Comparison of ENCODE assay signal across 22 cellular contexts in the genomic region with DNA sequence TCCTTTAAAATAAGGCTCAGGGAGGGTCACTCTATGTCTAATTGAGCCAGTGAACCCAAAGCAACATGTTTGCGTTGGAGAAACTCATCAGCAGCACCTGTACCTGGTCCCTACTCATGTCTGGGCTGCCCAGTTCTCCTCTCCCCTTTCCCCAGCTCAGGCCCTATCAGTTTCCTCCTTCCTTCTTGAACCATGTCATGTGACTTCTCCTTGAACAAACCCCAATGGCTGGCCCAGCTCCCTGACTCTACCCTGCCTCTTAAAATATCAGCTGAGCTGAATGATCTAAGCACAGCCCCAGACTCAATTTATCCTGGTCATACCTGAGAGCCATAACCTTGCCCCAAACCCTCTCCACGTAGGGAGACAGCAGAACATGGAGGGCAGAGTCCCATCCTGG.
DNase-seq lines count a peak whose midpoint lies in the region; ATAC-seq, FAIRE-seq and TF ChIP-seq lines count a peak whose summit lies in the region.
"Had no signal": no experiment of that assay in that cellular context is flagged by ENCODE, and none has a peak within 500 bp of the region (broad histone marks: within the 10 kb centered on the region; RNA-seq: fewer than 3 reads in every experiment).

No MANE protein-coding gene starts in this region.

- no peak for TF ChIP-seq RAD21 in H1 (IDR thresholded peaks at IDR 0.05 in 1 of 2, conservative IDR thresholded peaks at IDR 0.05 in 1 of 2; ENCODE audit: low read depth in 2 of 2, low read length in 2 of 2)

- peaks cover 26% of the 10 kb centered on the region for H3K9me3 Mint-ChIP-seq in activated CD4-positive, alpha-beta T cell treated with anti-CD3 and anti-CD28 coated beads, Interleukin-2, amount 10 ng/mL, durations not matched to agents 7 days and 5 days
- H3K9me3 Mint-ChIP-seq in activated T-cell treated with anti-CD3 and anti-CD28 coated beads, Interleukin-2, amount 50 U/mL, for 72 hours: peaks cover 0 to 6% of the 10 kb centered on the region in 2 donors
- peaks cover 18 to 25% of the 10 kb centered on the region in 2 donors for H3K9me3 Mint-ChIP-seq in activated naive CD4-positive, alpha-beta T cell treated with anti-CD3 and anti-CD28 coated beads, Interleukin-2, amount 50 U/mL, for 72 hours

- no peak overlapping the region for H4K8ac ChIP-seq in H1 (ENCODE audit: extremely low read depth, insufficient read depth, low read length)

- H3K36me3 ChIP-seq in OCI-LY7 (ENCODE audit: insufficient read depth, low read length) (no peaks in the 10 kb centered on the region; the same call in 1 of the 2 replicates), H1 (ENCODE audit: control insufficient read depth in 2 of 4, insufficient read depth in 4 of 4, low read length in 3 of 4) (no peaks in the 10 kb centered on the region)
- H3K36me3 ChIP-seq: HAP-1, Peyer's patch, SJCRH30 had no signal

- H3K27me3 Mint-ChIP-seq in activated CD4-positive, alpha-beta T cell treated with anti-CD3 and anti-CD28 coated beads, Interleukin-2, amount 10 ng/mL, durations not matched to agents 7 days and 5 days: peaks cover 2% of the 10 kb centered on the region
- H3K27me3 Mint-ChIP-seq in activated T-cell treated with anti-CD3 and anti-CD28 coated beads, Interleukin-2, amount 50 U/mL, for 72 hours (ENCODE audit: low read depth): peaks cover 6% of the 10 kb centered on the region

- H3K4me3 ChIP-seq in OCI-LY7 (ENCODE audit: low read depth, low read length, poor library complexity, severe bottlenecking): no peak overlapping the region
- no peak overlapping the region for H3K4me3 ChIP-seq in H1 (ENCODE audit: extremely low read depth in 1 of 4, insufficient read depth in 2 of 4, low read depth in 3 of 4, low read length in 4 of 4)
- H3K4me3 ChIP-seq: GM23248, HAP-1, Peyer's patch, SJCRH30 had no signal

- DNase-seq in activated CD4-positive, alpha-beta T cell treated with anti-CD3 and anti-CD28 coated beads, Interleukin-2, amount 10 ng/mL, durations not matched to agents 7 days and 5 days: no peak
- DNase-seq in activated CD4-positive, alpha-beta T cell treated with anti-CD3 and anti-CD28 coated beads for 48 hours: no peak
- DNase-seq in OCI-LY7 (ENCODE audit: low spot score) (no peak), H1 (ENCODE audit: low read depth in 1 of 2, low spot score in 2 of 2) (no peak), MV-4-11 (lab: John Stamatoyannopoulos, UW) (no peak), left lobe of liver (ENCODE audit: low spot score) (no peak)
- no peak for DNase-seq in activated T-cell treated with anti-CD3 and anti-CD28 coated beads, Interleukin-2, amount 50 U/mL, for 72 hours
- no peak for DNase-seq in activated naive CD4-positive, alpha-beta T cell treated with anti-CD3 and anti-CD28 coated beads, Interleukin-2, amount 50 U/mL, for 72 hours (ENCODE audit: low spot score in 2 of 2)
- DNase-seq: ACHN; GM23248; NCI-H1105 treated with DMSO at 0.1 percent for 48 hours; NCI-H2029 treated with DMSO at 0.1 percent for 48 hours; NCI-H226; NCI-H748 treated with DMSO at 0.1 percent for 48 hours; NK-92 treated with Interleukin-12 subunit alpha and Interleukin-12 subunit beta, amount 100 ng/mL, for 24 hours; Peyer's patch; SJCRH30 had no signal

- H2AFZ ChIP-seq in OCI-LY7 (ENCODE audit: low read length) (peak overlapping the region; percentile 59; the same call in 1 of the 2 replicates), H1 (ENCODE audit: low read length) (no peak overlapping the region)
- H2AFZ ChIP-seq: GM23248 had no signal

- no peaks in the 10 kb centered on the region for H3K79me1 ChIP-seq in H1 (ENCODE audit: low read depth, low read length)

- CTCF ChIA-PET in activated CD4-positive, alpha-beta T cell treated with anti-CD3 and anti-CD28 coated beads, Interleukin-2, amount 10 ng/mL, durations not matched to agents 7 days and 5 days (lab: Charles Lee): no interaction called here
- CTCF ChIA-PET in OCI-LY7 (lab: Charles Lee; ENCODE audit: unreplicated experiment): interaction anchor here (6.9 kb wide), 1 partner anchor 9 kb away, joined by 94 read pairs; no protein-coding TSS in a partner anchor
- CTCF ChIA-PET in H1 (lab: Charles Lee; ENCODE audit: partially characterized antibody): no interaction called here

- H3K27ac ChIP-seq in OCI-LY7 (ENCODE audit: low read depth, low read length, poor library complexity, severe bottlenecking): no peak overlapping the region
- H3K27ac ChIP-seq in H1 (ENCODE audit: low read depth, low read length): no peak overlapping the region
- H3K27ac ChIP-seq: 22Rv1, GM23248, KMS-11, Peyer's patch, SJCRH30 had no signal

- no peak overlapping the region for H3K9ac ChIP-seq in H1 (replicated peaks in 1 of 4; ENCODE audit: extremely low read depth in 1 of 4, low read depth in 3 of 4, low read length in 3 of 4)
- H3K9ac ChIP-seq: GM23248, KMS-11 had no signal

- H3K4me3 Mint-ChIP-seq in activated CD4-positive, alpha-beta T cell treated with anti-CD3 and anti-CD28 coated beads, Interleukin-2, amount 10 ng/mL, durations not matched to agents 7 days and 5 days: no peak overlapping the region
- H3K4me3 Mint-ChIP-seq in activated T-cell treated with anti-CD3 and anti-CD28 coated beads, Interleukin-2, amount 50 U/mL, for 72 hours: no peak overlapping the region
- H3K4me3 Mint-ChIP-seq: CD14-positive monocyte had no signal

- H3K79me2 ChIP-seq in OCI-LY7 (ENCODE audit: insufficient read depth, low read depth, low read length) (no peaks in the 10 kb centered on the region), H1 (ENCODE audit: control insufficient read depth in 1 of 2, insufficient read depth in 2 of 2, low read length in 2 of 2) (no peaks in the 10 kb centered on the region)

- TF ChIP-seq POLR2A in H1 (IDR thresholded peaks at IDR 0.05; ENCODE audit: control extremely low read depth in 1 of 2, low read depth in 2 of 2, low read length in 2 of 2): no peak

- no peaks in the 10 kb centered on the region for H3K9me2 ChIP-seq in OCI-LY7 (ENCODE audit: insufficient read depth, low read length)

- H3K18ac ChIP-seq in H1 (ENCODE audit: extremely low read depth, low read length): no peak overlapping the region

- no peak overlapping the region for H4K91ac ChIP-seq in H1 (replicated peaks; ENCODE audit: insufficient read length, low read length)

- H3K4me2 ChIP-seq in OCI-LY7 (ENCODE audit: low read length) (no peak overlapping the region), H1 (ENCODE audit: insufficient read depth in 1 of 2, low read depth in 2 of 2, low read length in 2 of 2) (no peak overlapping the region)
- H3K4me2 ChIP-seq: KMS-11 had no signal

- no peaks in the 10 kb centered on the region for H4K20me1 ChIP-seq in OCI-LY7 (ENCODE audit: insufficient read depth, low read length)
- no peaks in the 10 kb centered on the region for H4K20me1 ChIP-seq in H1 (replicated peaks in 1 of 2; ENCODE audit: control insufficient read depth in 1 of 2, insufficient read depth in 2 of 2, low read length in 2 of 2)

- peaks cover 9% of the 10 kb centered on the region for H3K36me3 Mint-ChIP-seq in activated CD4-positive, alpha-beta T cell treated with anti-CD3 and anti-CD28 coated beads, Interleukin-2, amount 10 ng/mL, durations not matched to agents 7 days and 5 days (ENCODE audit: low read depth)
- H3K36me3 Mint-ChIP-seq in activated T-cell treated with anti-CD3 and anti-CD28 coated beads, Interleukin-2, amount 50 U/mL, for 72 hours (ENCODE audit: insufficient read depth in 2 of 2): peaks cover 0 to 2% of the 10 kb centered on the region in 2 donors
- peaks cover 24 to 28% of the 10 kb centered on the region in 2 donors for H3K36me3 Mint-ChIP-seq in activated naive CD4-positive, alpha-beta T cell treated with anti-CD3 and anti-CD28 coated beads, Interleukin-2, amount 50 U/mL, for 72 hours

- no peak overlapping the region for H3K56ac ChIP-seq in H1 (replicated peaks; ENCODE audit: insufficient read length, low read depth, low read length)

- POLR2A ChIA-PET in activated CD4-positive, alpha-beta T cell treated with anti-CD3 and anti-CD28 coated beads, Interleukin-2, amount 10 ng/mL, durations not matched to agents 7 days and 5 days (lab: Charles Lee): no interaction called here
- POLR2A ChIA-PET in OCI-LY7 (lab: Charles Lee) (interaction anchor here (2.5 to 10.1 kb wide), 2 partner anchors 9 to 17 kb away, joined by 9 to 256 read pairs; no protein-coding TSS in a partner anchor), H1 (lab: Charles Lee; ENCODE audit: partially characterized antibody) (no interaction called here)

- FAIRE-seq in H1 (lab: Jason Lieb, UNC): no peak
- FAIRE-seq: HTR-8/SVneo had no signal

- H2BK120ac ChIP-seq in H1 (replicated peaks; ENCODE audit: low read depth, low read length): no peak overlapping the region

- BruUV-seq in OCI-LY7 (replicated peaks; lab: Mats Ljungman, UMichigan): no TSS peak

- no peak for TF ChIP-seq CTCF in OCI-LY7 (conservative IDR thresholded peaks at IDR 0.05; ENCODE audit: low read length)
- TF ChIP-seq CTCF in H1 (IDR thresholded peaks at IDR 0.05; ENCODE audit: control extremely low read depth in 1 of 3, insufficient read depth in 1 of 3, low read depth in 1 of 3, low read length in 3 of 3): no peak

- WGBS in H1 (ENCODE audit: extremely low coverage in 1 of 2, insufficient coverage in 1 of 2, insufficient read length in 1 of 2, insufficient replicate concordance in 2 of 2, low coverage in 1 of 2, low lambda C conversion rate in 2 of 2, missing lambda C conversion rate in 1 of 2), 2 experiments: 94% methylated on average over 2 of the region's 2 CpGs; no CpG with 5 or more reads in 1 of the 2 experiments

- H3K4ac ChIP-seq in H1 (replicated peaks; ENCODE audit: insufficient read length, low read depth, low read length): no peak overlapping the region

- no peak overlapping the region for H2BK20ac ChIP-seq in H1 (ENCODE audit: low read length)

- H2AK5ac ChIP-seq in H1 (ENCODE audit: low read depth, low read length): no peak overlapping the region

- H3K23ac ChIP-seq in H1 (ENCODE audit: insufficient read length): no peak overlapping the region

- peaks cover 17% of the 10 kb centered on the region; the same call in 1 of the 2 replicates for H3K9me3 ChIP-seq in OCI-LY7 (ENCODE audit: low read length)
- H3K9me3 ChIP-seq in H1 (ENCODE audit: insufficient read depth in 2 of 2, low read depth in 1 of 2, low read length in 1 of 2): no peaks in the 10 kb centered on the region; a peak in 1 of 4 replicates
- H3K9me3 ChIP-seq: HAP-1, Peyer's patch, SJCRH30 had no signal

- H3K27me3 ChIP-seq in H1 (replicated peaks in 1 of 4; ENCODE audit: control insufficient read depth in 3 of 4, extremely low read depth in 1 of 4, insufficient read depth in 3 of 4, low read length in 3 of 4): no peaks in the 10 kb centered on the region
- H3K27me3 ChIP-seq: Peyer's patch, SJCRH30 had no signal

- H2BK15ac ChIP-seq in H1 (ENCODE audit: low read length): 0 out of 2 replicates have a peak overlapping the region, but pooled peaks have one; percentile 5

- no peak for ATAC-seq in activated T-cell treated with anti-CD3 and anti-CD28 coated beads, Interleukin-2, amount 50 U/mL, for 72 hours (replicated peaks in 1 of 2)
- no peak for ATAC-seq in left lobe of liver
- ATAC-seq in activated naive CD4-positive, alpha-beta T cell treated with anti-CD3 and anti-CD28 coated beads, Interleukin-2, amount 50 U/mL, for 72 hours: no peak

- TF ChIP-seq EP300 in H1 (IDR thresholded peaks at IDR 0.05; ENCODE audit: borderline replicate concordance in 1 of 2, low read depth in 2 of 2, low read length in 2 of 2): no peak

- H3K4me1 ChIP-seq in OCI-LY7 (ENCODE audit: insufficient read depth, low read length, poor library complexity, severe bottlenecking): peaks cover 60% of the 10 kb centered on the region
- 0 out of 7 replicates have a peak, but pooled peaks cover 0 to 2% (median 0%) of the 10 kb centered on the region in 4 experiments for H3K4me1 ChIP-seq in H1 (replicated peaks in 1 of 4; ENCODE audit: control insufficient read depth in 3 of 4, insufficient read depth in 4 of 4, low read length in 3 of 4)
- H3K4me1 ChIP-seq: HAP-1, Peyer's patch, SJCRH30 had no signal

- intact Hi-C loops in OCI-LY7 (cut with micrococcal nuclease; ENCODE audit: unreplicated experiment): no loop called here

- 0 out of 2 replicates have a peak, but pooled peaks cover 3% of the 10 kb centered on the region for H3K23me2 ChIP-seq in H1 (ENCODE audit: low read depth, low read length)

- no peak overlapping the region for H2BK5ac ChIP-seq in H1 (ENCODE audit: low read depth, low read length)

- H3K27ac Mint-ChIP-seq in activated CD4-positive, alpha-beta T cell treated with anti-CD3 and anti-CD28 coated beads, Interleukin-2, amount 10 ng/mL, durations not matched to agents 7 days and 5 days: peak overlapping the region; percentile 70
- no peak overlapping the region for H3K27ac Mint-ChIP-seq in activated T-cell treated with anti-CD3 and anti-CD28 coated beads, Interleukin-2, amount 50 U/mL, for 72 hours
- no peak overlapping the region for H3K27ac Mint-ChIP-seq in activated naive CD4-positive, alpha-beta T cell treated with anti-CD3 and anti-CD28 coated beads, Interleukin-2, amount 50 U/mL, for 72 hours
- H3K27ac Mint-ChIP-seq: CD14-positive monocyte had no signal

- H4K5ac ChIP-seq in H1 (ENCODE audit: insufficient read length, low read depth, low read length): no peak overlapping the region

- no peak overlapping the region for H3K14ac ChIP-seq in H1 (ENCODE audit: insufficient read length)

- H3K4me1 Mint-ChIP-seq in activated CD4-positive, alpha-beta T cell treated with anti-CD3 and anti-CD28 coated beads, Interleukin-2, amount 10 ng/mL, durations not matched to agents 7 days and 5 days: peaks cover 21% of the 10 kb centered on the region
- peaks cover 31% of the 10 kb centered on the region for H3K4me1 Mint-ChIP-seq in activated T-cell treated with anti-CD3 and anti-CD28 coated beads, Interleukin-2, amount 50 U/mL, for 72 hours (ENCODE audit: low read depth)

- no peak overlapping the region for H2BK12ac ChIP-seq in H1 (ENCODE audit: low read depth, low read length)
